In the genomic region with DNA sequence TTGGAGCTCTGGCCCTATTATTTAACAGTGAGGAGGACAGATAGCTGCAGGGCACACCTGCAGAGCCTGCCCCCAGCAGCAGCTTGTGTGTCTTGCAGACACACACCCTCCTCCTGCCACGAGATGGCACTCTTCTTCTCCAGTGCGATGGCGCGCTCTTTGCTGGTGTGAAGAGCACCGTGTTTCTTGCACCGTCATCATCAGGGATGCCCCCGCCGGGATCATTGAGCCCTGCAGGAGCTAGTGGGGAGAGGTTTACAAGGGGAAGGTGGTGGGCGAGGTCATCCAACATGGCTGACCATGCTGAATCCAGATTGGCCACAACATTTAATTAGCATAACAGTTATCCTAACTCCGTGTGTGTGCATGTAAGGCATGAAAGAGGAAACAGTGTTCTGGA, we compare ENCODE assay signal across 8 cellular contexts.
A peak's percentile ranks its signal among the peaks of the same experiment; 100 is the strongest.
DNase-seq lines count a peak whose midpoint lies in the region; ATAC-seq and TF ChIP-seq lines count a peak whose summit lies in the region.

No MANE protein-coding gene starts in this region.

- no peak overlapping the region for H3K18ac ChIP-seq in trophoblast cell (ENCODE audit: low read length)

- peak; percentile 64 for DNase-seq in GM06990 (ENCODE audit: extremely low read depth, insufficient read length)
- DNase-seq in HAP-1 (ENCODE audit: low spot score in 2 of 2): peak; percentile 90 to 92
- peak; percentile 77 for DNase-seq in LoVo (ENCODE audit: low spot score)
- no peak for DNase-seq in RWPE2 (ENCODE audit: low spot score)
- DNase-seq in activated effector memory CD4-positive, alpha-beta T cell treated with Interleukin-2 at 50 U/mL for 16 hours: peak; percentile 34
- DNase-seq in germinal center (ENCODE audit: low spot score): peak; percentile 81
- DNase-seq in trophoblast cell: peak; percentile 78 to 84
- DNase-seq in upper lobe of right lung: peak; percentile 87

- no peak overlapping the region for H3K4me2 ChIP-seq in trophoblast cell (ENCODE audit: low read length)

- ATAC-seq in RWPE2 (ENCODE audit: low read depth) (peak; percentile 94), upper lobe of right lung (peak; percentile 97)

- no peak overlapping the region for H4K91ac ChIP-seq in trophoblast cell (ENCODE audit: low read depth, low read length)

- no peak overlapping the region for H3K4ac ChIP-seq in trophoblast cell (ENCODE audit: low read depth, low read length)

- no peak overlapping the region for H4K8ac ChIP-seq in trophoblast cell (ENCODE audit: low read depth, low read length)

- in situ Hi-C loops in HAP-1 (cut with MboI; ENCODE audit: low sequenced_read_pairs): no loop called here

- H2BK5ac ChIP-seq in trophoblast cell (ENCODE audit: low read depth, low read length, poor library complexity): no peak overlapping the region

- H3K79me1 ChIP-seq in trophoblast cell (ENCODE audit: low read length): no peaks in the 10 kb centered on the region

- H3K9me3 ChIP-seq in HAP-1 (no peaks in the 10 kb centered on the region), RWPE2 (ENCODE audit: severe bottlenecking) (no peaks in the 10 kb centered on the region), trophoblast cell (ENCODE audit: insufficient read depth, low read depth, low read length) (peaks cover 2% of the 10 kb centered on the region), upper lobe of right lung (no peaks in the 10 kb centered on the region)

- H2AFZ ChIP-seq in trophoblast cell (ENCODE audit: insufficient read depth, low read length, poor library complexity): no peak overlapping the region

- no peak overlapping the region for H3K14ac ChIP-seq in trophoblast cell (ENCODE audit: low read length)

- no peak overlapping the region for H3K23ac ChIP-seq in trophoblast cell (ENCODE audit: low read length)

- peak; percentile 92 for TF ChIP-seq CTCF in GM06990 (IDR thresholded peaks at IDR 0.05; ENCODE audit: insufficient read depth, low read length, poor library complexity, severe bottlenecking)
- TF ChIP-seq CTCF in RWPE2 (IDR thresholded peaks at IDR 0.05; ENCODE audit: poor library complexity, severe bottlenecking): peak; percentile 89
- peak; percentile 77 for TF ChIP-seq CTCF in upper lobe of right lung (IDR thresholded peaks at IDR 0.05)

- H2BK120ac ChIP-seq in trophoblast cell (ENCODE audit: insufficient read depth, low read length, poor library complexity): no peak overlapping the region

- no peaks in the 10 kb centered on the region for H3K79me2 ChIP-seq in trophoblast cell (ENCODE audit: control insufficient read depth, insufficient read depth, low read length, poor library complexity)

- H3K4me1 ChIP-seq in HAP-1 (no peaks in the 10 kb centered on the region; the same call in 1 of the 2 replicates), RWPE2 (ENCODE audit: insufficient read depth, poor library complexity, severe bottlenecking) (no peaks in the 10 kb centered on the region), trophoblast cell (ENCODE audit: control insufficient read depth in 1 of 2, insufficient read depth in 2 of 2, low read length in 2 of 2) (peaks cover 0 to 2% of the 10 kb centered on the region in 2 experiments), upper lobe of right lung (no peaks in the 10 kb centered on the region)

- H3K36me3 ChIP-seq in GM06990 (ENCODE audit: control insufficient read depth, insufficient read depth, low read length) (no peaks in the 10 kb centered on the region), HAP-1 (replicated peaks) (no peaks in the 10 kb centered on the region), RWPE2 (ENCODE audit: low read depth) (peaks cover 70% of the 10 kb centered on the region), trophoblast cell (ENCODE audit: control insufficient read depth in 1 of 2, insufficient read depth in 2 of 2, low read length in 2 of 2) (peaks cover 41 to 55% of the 10 kb centered on the region in 2 experiments), upper lobe of right lung (peaks cover 18% of the 10 kb centered on the region)

- no CpG with 5 or more reads among the region's 10 CpGs for WGBS in trophoblast cell (ENCODE audit: extremely low coverage, insufficient coverage, insufficient read length)

- H2AK5ac ChIP-seq in trophoblast cell (ENCODE audit: low read length): no peak overlapping the region

- H3K27ac ChIP-seq in RWPE2 (ENCODE audit: poor library complexity, severe bottlenecking): no peak overlapping the region
- H3K27ac ChIP-seq in trophoblast cell (ENCODE audit: low read depth, low read length): no peak overlapping the region
- no peak overlapping the region for H3K27ac ChIP-seq in upper lobe of right lung

- H2BK12ac ChIP-seq in trophoblast cell (ENCODE audit: low read length): no peak overlapping the region

- H3K4me3 ChIP-seq in GM06990 (replicated peaks; ENCODE audit: low read depth, low read length) (no peak overlapping the region), HAP-1 (no peak overlapping the region), RWPE2 (ENCODE audit: severe bottlenecking) (no peak overlapping the region), trophoblast cell (ENCODE audit: low read depth, low read length) (no peak overlapping the region), upper lobe of right lung (no peak overlapping the region)

- H3K9ac ChIP-seq in trophoblast cell (ENCODE audit: low read length): no peak overlapping the region

- intact Hi-C loops in upper lobe of right lung (cut with DNase I): no loop called here

- no peaks in the 10 kb centered on the region for H3K27me3 ChIP-seq in GM06990 (replicated peaks; ENCODE audit: control insufficient read depth, insufficient read depth, low read length)
- no peaks in the 10 kb centered on the region for H3K27me3 ChIP-seq in HAP-1 (ENCODE audit: low read depth)
- no peaks in the 10 kb centered on the region for H3K27me3 ChIP-seq in RWPE2 (ENCODE audit: insufficient read depth, poor library complexity, severe bottlenecking)
- no peaks in the 10 kb centered on the region for H3K27me3 ChIP-seq in trophoblast cell (ENCODE audit: insufficient read depth, low read length)
- no peaks in the 10 kb centered on the region for H3K27me3 ChIP-seq in upper lobe of right lung

- no peak overlapping the region for H4K12ac ChIP-seq in trophoblast cell (ENCODE audit: low read depth, low read length)
